Comparison of ENCODE assay signal across 1 cellular context in the genomic region with DNA sequence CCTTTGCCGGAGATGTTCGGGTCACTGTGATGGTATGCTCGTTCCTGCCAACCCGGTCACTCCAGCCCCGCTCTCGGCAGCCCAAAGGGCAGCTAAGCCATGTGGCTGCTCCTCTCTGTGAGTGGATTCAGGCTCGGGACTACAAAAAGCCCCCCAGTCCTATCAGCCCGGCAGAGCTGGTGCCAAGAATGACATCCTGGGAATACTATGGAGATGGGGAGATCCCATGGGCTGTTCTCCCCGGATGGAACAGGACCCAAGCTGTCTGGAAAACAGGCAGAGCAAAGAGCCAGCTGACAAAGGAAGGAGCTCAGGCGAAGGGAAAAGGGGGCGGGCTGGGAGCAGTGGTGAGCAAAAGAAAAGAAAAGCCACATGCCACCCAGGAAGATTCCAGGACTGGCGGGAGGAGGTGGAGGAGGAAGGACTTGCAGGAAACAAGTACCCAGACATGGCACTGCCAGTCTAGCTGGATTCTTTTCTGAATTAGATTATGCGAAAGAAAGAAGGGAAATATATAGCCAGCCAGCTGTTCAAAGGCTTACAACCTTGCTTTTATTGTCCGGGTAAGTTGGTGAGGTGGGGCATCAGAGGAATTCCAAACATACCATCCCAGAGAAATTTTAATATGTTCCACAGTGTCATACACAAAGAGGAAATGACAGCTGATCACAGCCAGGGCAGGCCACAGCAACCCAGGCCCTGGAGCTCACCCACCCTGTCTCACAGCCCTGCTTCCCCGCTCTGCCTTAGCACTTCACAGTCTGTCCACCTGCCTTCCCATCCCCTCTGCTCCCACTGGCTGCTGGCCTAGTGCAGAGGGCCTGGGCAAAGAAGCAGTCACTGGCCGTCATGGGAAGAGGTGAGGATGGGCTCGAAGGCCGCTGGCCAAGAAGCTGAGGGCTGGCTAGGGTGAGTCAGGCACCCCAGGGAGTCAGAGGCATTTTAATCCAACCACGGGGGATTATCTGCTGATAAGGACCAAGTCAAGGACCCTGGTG.
TF ChIP-seq lines count a peak whose summit lies in the region.

No MANE protein-coding gene starts in this region.

TF ChIP-seq in IMR-90, 13 proteins besides CTCF, POLR2A, EP300 and RAD21:
- TF ChIP-seq, protein P1, sequence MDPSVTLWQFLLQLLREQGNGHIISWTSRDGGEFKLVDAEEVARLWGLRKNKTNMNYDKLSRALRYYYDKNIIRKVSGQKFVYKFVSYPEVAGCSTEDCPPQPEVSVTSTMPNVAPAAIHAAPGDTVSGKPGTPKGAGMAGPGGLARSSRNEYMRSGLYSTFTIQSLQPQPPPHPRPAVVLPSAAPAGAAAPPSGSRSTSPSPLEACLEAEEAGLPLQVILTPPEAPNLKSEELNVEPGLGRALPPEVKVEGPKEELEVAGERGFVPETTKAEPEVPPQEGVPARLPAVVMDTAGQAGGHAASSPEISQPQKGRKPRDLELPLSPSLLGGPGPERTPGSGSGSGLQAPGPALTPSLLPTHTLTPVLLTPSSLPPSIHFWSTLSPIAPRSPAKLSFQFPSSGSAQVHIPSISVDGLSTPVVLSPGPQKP (IDR thresholded peaks at IDR 0.05; ENCODE audit: borderline replicate concordance, low read depth, low read length): no peak
- TF ChIP-seq SMC3 (IDR thresholded peaks at IDR 0.05; ENCODE audit: low read depth, low read length) (no peak), RFX5 (IDR thresholded peaks at IDR 0.05; ENCODE audit: low read depth, low read length) (no peak), RCOR1 (IDR thresholded peaks at IDR 0.05; ENCODE audit: insufficient replicate concordance, low read length) (no peak), BHLHE40 (IDR thresholded peaks at IDR 0.05; ENCODE audit: low read depth, low read length) (no peak), FOS (IDR thresholded peaks at IDR 0.05; ENCODE audit: low read depth, low read length) (no peak)
